ENCODE assay signal across 8 cellular contexts in genomic region chr1:7902478-7903084, GRCh38. TPM values are rescaled to one million over a fixed set of nuclear protein-coding genes. Genes with fewer than 3 reads are reported as not detected.
A peak's percentile ranks its signal among the peaks of the same experiment; 100 is the strongest.
DNase-seq lines count a peak whose midpoint lies in the region; ATAC-seq and TF ChIP-seq lines count a peak whose summit lies in the region.

No MANE protein-coding gene starts in this region.

- no peak overlapping the region for H3K9ac ChIP-seq in SK-N-SH

- no peaks in the 10 kb centered on the region for H4K20me1 ChIP-seq in SK-N-SH (ENCODE audit: insufficient read depth)

- peak; percentile 83 for TF ChIP-seq RAD21 in SK-N-SH (IDR thresholded peaks at IDR 0.05; ENCODE audit: low read length)

- no peaks in the 10 kb centered on the region for H3K9me3 ChIP-seq in SK-N-SH
- no peaks in the 10 kb centered on the region for H3K9me3 ChIP-seq in upper lobe of right lung

- H3K79me2 ChIP-seq in SK-N-SH (ENCODE audit: insufficient read depth): no peaks in the 10 kb centered on the region

- CTCF ChIA-PET in SK-N-SH (lab: Yijun Ruan, JAX): interaction anchor here (0.6 to 5.4 kb wide), 11 partner anchors 13 to 234 kb away, joined by 3 to 73 read pairs (median 3); no protein-coding TSS in a partner anchor

- TF ChIP-seq EP300 in SK-N-SH (IDR thresholded peaks at IDR 0.05; ENCODE audit: borderline replicate concordance in 1 of 2, low read depth in 1 of 2, low read length in 1 of 2): no peak

- intact Hi-C loops in upper lobe of right lung (cut with DNase I): loop anchor here (5.0 kb wide), 1 partner anchor 235 kb away; no protein-coding TSS in a partner anchor

- no peaks in the 10 kb centered on the region for H3K9me2 ChIP-seq in SK-N-SH

- H3K4me2 ChIP-seq in SK-N-SH: no peak overlapping the region

- H3K36me3 Mint-ChIP-seq in activated naive CD4-positive, alpha-beta T cell treated with anti-CD3 and anti-CD28 coated beads, Interleukin-2, amount 50 U/mL, for 24 hours: peaks cover 2% of the 10 kb centered on the region
- no peaks in the 10 kb centered on the region for H3K36me3 Mint-ChIP-seq in glutamatergic neuron (ENCODE audit: unreplicated experiment)

- DNase-seq in EH (ENCODE audit: low read depth): peak; percentile 76
- DNase-seq in NCI-H1092 (lab: John Stamatoyannopoulos, UW): peak; percentile 63
- peak; percentile 80 for DNase-seq in SK-N-SH
- DNase-seq in glutamatergic neuron: peak; percentile 68
- DNase-seq in pons (ENCODE audit: low spot score): peak; percentile 54
- peak; percentile 73 for DNase-seq in upper lobe of right lung

- H3K4me1 ChIP-seq in SK-N-SH (ENCODE audit: control insufficient read depth in 1 of 2, insufficient read depth in 2 of 2, low read depth in 1 of 2, low read length in 1 of 2) (no peaks in the 10 kb centered on the region), upper lobe of right lung (no peaks in the 10 kb centered on the region)

- H3K27ac ChIP-seq in SK-N-SH (ENCODE audit: low read depth in 2 of 2, low read length in 1 of 2): no peak overlapping the region
- no peak overlapping the region for H3K27ac ChIP-seq in upper lobe of right lung

- 0 out of 2 replicates have a peak overlapping the region, but pooled peaks have one; percentile 22 for H2AFZ ChIP-seq in SK-N-SH (ENCODE audit: low read depth)

- no peaks in the 10 kb centered on the region for H3K36me3 ChIP-seq in SK-N-SH (replicated peaks in 1 of 2; ENCODE audit: control insufficient read depth in 1 of 2, insufficient read depth in 2 of 2, low read length in 1 of 2)
- H3K36me3 ChIP-seq in upper lobe of right lung: no peaks in the 10 kb centered on the region

- H3K4me1 Mint-ChIP-seq in activated naive CD4-positive, alpha-beta T cell treated with anti-CD3 and anti-CD28 coated beads, Interleukin-2, amount 50 U/mL, for 24 hours: peaks cover 24% of the 10 kb centered on the region
- no peaks in the 10 kb centered on the region for H3K4me1 Mint-ChIP-seq in glutamatergic neuron (ENCODE audit: low read depth, unreplicated experiment)

- WGBS in SK-N-SH (ENCODE audit: low lambda C conversion rate): 41% methylated on average over 21 of the region's 21 CpGs

- POLR2A ChIA-PET in SK-N-SH (lab: Yijun Ruan, JAX): interaction anchor here (1.0 kb wide), 1 partner anchor 235 kb away, joined by 3 read pairs; no protein-coding TSS in a partner anchor

- peak overlapping the region; percentile 32 for H3K27ac Mint-ChIP-seq in activated naive CD4-positive, alpha-beta T cell treated with anti-CD3 and anti-CD28 coated beads, Interleukin-2, amount 50 U/mL, for 24 hours
- no peak overlapping the region for H3K27ac Mint-ChIP-seq in glutamatergic neuron (ENCODE audit: unreplicated experiment)

- H3K27me3 ChIP-seq in SK-N-SH (ENCODE audit: insufficient read depth) (no peaks in the 10 kb centered on the region), upper lobe of right lung (no peaks in the 10 kb centered on the region)

- TF ChIP-seq CTCF in SK-N-SH (IDR thresholded peaks at IDR 0.05): peak; percentile 67
- TF ChIP-seq CTCF in glutamatergic neuron (IDR thresholded peaks at IDR 0.05; ENCODE audit: partially characterized antibody, unreplicated experiment): peak; percentile 71
- peak; percentile 68 for TF ChIP-seq CTCF in upper lobe of right lung (IDR thresholded peaks at IDR 0.05)

- peak; percentile 98 for ATAC-seq in upper lobe of right lung
- ATAC-seq in GM19328 (IDR thresholded peaks at IDR 0.05; ENCODE audit: unreplicated experiment): no peak

- peak overlapping the region; percentile 45 for H3K4me3 Mint-ChIP-seq in activated naive CD4-positive, alpha-beta T cell treated with anti-CD3 and anti-CD28 coated beads, Interleukin-2, amount 50 U/mL, for 24 hours
- H3K4me3 Mint-ChIP-seq in glutamatergic neuron (ENCODE audit: unreplicated experiment): no peak overlapping the region

- peaks cover 3% of the 10 kb centered on the region for H3F3A ChIP-seq in SK-N-SH (replicated peaks; ENCODE audit: insufficient read depth)

- H3K4me3 ChIP-seq in SK-N-SH (ENCODE audit: low read depth in 2 of 2, low read length in 1 of 2) (peak overlapping the region in 1 of 2 experiments; percentile 44; a peak in 1 of 4 replicates), upper lobe of right lung (no peak overlapping the region)

- no peaks in the 10 kb centered on the region for H3K27me3 Mint-ChIP-seq in activated naive CD4-positive, alpha-beta T cell treated with anti-CD3 and anti-CD28 coated beads, Interleukin-2, amount 50 U/mL, for 24 hours
- peaks cover 4% of the 10 kb centered on the region for H3K27me3 Mint-ChIP-seq in glutamatergic neuron (ENCODE audit: unreplicated experiment)

- H3K9me3 Mint-ChIP-seq in activated naive CD4-positive, alpha-beta T cell treated with anti-CD3 and anti-CD28 coated beads, Interleukin-2, amount 50 U/mL, for 24 hours: no peaks in the 10 kb centered on the region
- no peaks in the 10 kb centered on the region for H3K9me3 Mint-ChIP-seq in glutamatergic neuron (ENCODE audit: unreplicated experiment)

TF ChIP-seq in SK-N-SH, 30 proteins besides CTCF, POLR2A, EP300 and RAD21:
- no peak for TF ChIP-seq SIN3A (IDR thresholded peaks at IDR 0.05; ENCODE audit: borderline replicate concordance, low read depth, low read length)
- peak; percentile 80 for TF ChIP-seq SMC3 (IDR thresholded peaks at IDR 0.05; ENCODE audit: low read depth, low read length)

RNA-seq across cellular contexts. Expression of gene TNFRSF9, which starts 38.1 kb away (rescaled TPM):
- polyA plus RNA-seq in SK-N-SH (2012; rRNA removed): 2.9 and 5.1 TPM in 2 replicates
- polyA plus RNA-seq in SK-N-SH (2012; cell fraction: cytosol; rRNA removed): 3.1 and 3.8 TPM in 2 replicates
- 2.1 and 2.8 TPM in 2 replicates for polyA plus RNA-seq in SK-N-SH (2012; cell fraction: nucleus; rRNA removed)
- 0.15 TPM for total RNA-seq in glutamatergic neuron (ENCODE audit: unreplicated experiment)
- 0.49 TPM for total RNA-seq in upper lobe of right lung

RNA-seq across cellular contexts. Expression of gene UTS2, which starts 49.7 kb away (rescaled TPM):
- 0.13 TPM in 1 of 2 replicates, not detected in the other for polyA plus RNA-seq in SK-N-SH (2012; rRNA removed)
- 0.07 and 0.12 TPM in 2 replicates for polyA plus RNA-seq in SK-N-SH (2012; cell fraction: cytosol; rRNA removed)
- 0.04 TPM in 1 of 2 replicates, not detected in the other for polyA plus RNA-seq in SK-N-SH (2012; cell fraction: nucleus; rRNA removed)
- total RNA-seq in glutamatergic neuron (ENCODE audit: unreplicated experiment) (not detected), upper lobe of right lung (not detected)

RNA-seq across cellular contexts. Expression of gene PARK7, which starts 58.9 kb away (rescaled TPM):
- polyA plus RNA-seq in SK-N-SH (2012; rRNA removed): 415 and 421 TPM in 2 replicates
- 512 and 679 TPM in 2 replicates for polyA plus RNA-seq in SK-N-SH (2012; cell fraction: cytosol; rRNA removed)
- 70.8 and 126 TPM in 2 replicates for polyA plus RNA-seq in SK-N-SH (2012; cell fraction: nucleus; rRNA removed)
- total RNA-seq in glutamatergic neuron (ENCODE audit: unreplicated experiment): 196 TPM
- 184 TPM for total RNA-seq in upper lobe of right lung
